In genomic region chr16:8958344-8958808, GRCh38 we compare ENCODE assay signal across 7 cellular contexts. TPM values are rescaled to one million over a fixed set of nuclear protein-coding genes. Genes with fewer than 3 reads are reported as not detected.
DNase-seq lines count a peak whose midpoint lies in the region; ATAC-seq, FAIRE-seq and TF ChIP-seq lines count a peak whose summit lies in the region.

No MANE protein-coding gene starts in this region.

- peaks cover 7% of the 10 kb centered on the region for H3K23me2 ChIP-seq in H1 (ENCODE audit: low read depth, low read length)

- peak overlapping the region; percentile 80 for H2BK5ac ChIP-seq in H1 (ENCODE audit: low read depth, low read length)

- TF ChIP-seq CTCF in GM23338 (conservative IDR thresholded peaks at IDR 0.05; ENCODE audit: low read depth in 2 of 2): no peak
- TF ChIP-seq CTCF in H1 (IDR thresholded peaks at IDR 0.05; ENCODE audit: control extremely low read depth in 1 of 3, insufficient read depth in 1 of 3, low read depth in 1 of 3, low read length in 3 of 3): no peak
- TF ChIP-seq CTCF in neural crest cell (conservative IDR thresholded peaks at IDR 0.05): no peak
- TF ChIP-seq CTCF in D721Med (IDR thresholded peaks at IDR 0.05; ENCODE audit: insufficient read depth, missing control alignments): no peak

- TF ChIP-seq POLR2A in H1 (IDR thresholded peaks at IDR 0.05; ENCODE audit: control extremely low read depth in 1 of 2, low read depth in 2 of 2, low read length in 2 of 2): no peak

- H3K4ac ChIP-seq in H1 (replicated peaks; ENCODE audit: insufficient read length, low read depth, low read length): no peak overlapping the region

- H2BK12ac ChIP-seq in H1 (ENCODE audit: low read depth, low read length): no peak overlapping the region

- H3F3A ChIP-seq in GM23338 (replicated peaks; ENCODE audit: low read depth): peaks cover 12% of the 10 kb centered on the region

- TF ChIP-seq EP300 in H1 (IDR thresholded peaks at IDR 0.05; ENCODE audit: borderline replicate concordance in 1 of 2, low read depth in 2 of 2, low read length in 2 of 2): no peak

- H3K79me2 ChIP-seq in GM23338 (replicated peaks; ENCODE audit: insufficient read depth) (peaks cover 88% of the 10 kb centered on the region), H1 (ENCODE audit: control insufficient read depth in 1 of 2, insufficient read depth in 2 of 2, low read length in 2 of 2) (peaks cover 75 to 90% of the 10 kb centered on the region in 2 experiments)

- no peak overlapping the region for H3K14ac ChIP-seq in H1 (ENCODE audit: insufficient read length)

- H3K27me3 ChIP-seq in GM23338 (ENCODE audit: insufficient read depth) (0 out of 2 replicates have a peak, but pooled peaks cover 4% of the 10 kb centered on the region), H1 (replicated peaks in 1 of 4; ENCODE audit: control insufficient read depth in 3 of 4, extremely low read depth in 1 of 4, insufficient read depth in 3 of 4, low read length in 3 of 4) (no peaks in the 10 kb centered on the region)

- no peak for FAIRE-seq in H1 (lab: Jason Lieb, UNC)
- no peak for FAIRE-seq in D721Med (lab: Jason Lieb, UNC)

- H4K91ac ChIP-seq in H1 (replicated peaks; ENCODE audit: insufficient read length, low read length): no peak overlapping the region

- no peak overlapping the region for H2BK120ac ChIP-seq in H1 (replicated peaks; ENCODE audit: low read depth, low read length)

- H3K36me3 ChIP-seq in GM23338 (ENCODE audit: insufficient read depth) (no peaks in the 10 kb centered on the region), H1 (ENCODE audit: control insufficient read depth in 2 of 4, insufficient read depth in 4 of 4, low read length in 3 of 4) (no peaks in the 10 kb centered on the region)

- H3K56ac ChIP-seq in H1 (replicated peaks; ENCODE audit: insufficient read length, low read depth, low read length): no peak overlapping the region

- peaks cover 7% of the 10 kb centered on the region; the same call in 2 of the 3 replicates for H3K36me3 Mint-ChIP-seq in GM23338 (ENCODE audit: low read depth)
- no peaks in the 10 kb centered on the region for H3K36me3 Mint-ChIP-seq in neural crest cell (ENCODE audit: low read depth)

- no peak overlapping the region for H3K23ac ChIP-seq in H1 (ENCODE audit: insufficient read length)

- H3K4me3 Mint-ChIP-seq in GM23338 (peak overlapping the region; percentile 40; the same call in 2 of the 3 replicates), neural crest cell (peak overlapping the region; percentile 69)

- H3K9ac ChIP-seq in H1 (replicated peaks in 1 of 4; ENCODE audit: extremely low read depth in 1 of 4, low read depth in 3 of 4, low read length in 3 of 4): peak overlapping the region in 1 of 4 experiments; percentile 2; a peak in 2 of 7 replicates

- peak overlapping the region; percentile 84 for H3K18ac ChIP-seq in H1 (ENCODE audit: extremely low read depth, low read length)

- peak overlapping the region; percentile 28 for H3K4me3 ChIP-seq in GM23338
- H3K4me3 ChIP-seq in H1 (ENCODE audit: extremely low read depth in 1 of 4, insufficient read depth in 2 of 4, low read depth in 3 of 4, low read length in 4 of 4): no peak overlapping the region

- peak overlapping the region; percentile 32; the same call in 1 of the 2 replicates for H2BK15ac ChIP-seq in H1 (ENCODE audit: low read length)

- H3K9me3 ChIP-seq in H1 (ENCODE audit: insufficient read depth in 2 of 2, low read depth in 1 of 2, low read length in 1 of 2): no peaks in the 10 kb centered on the region

- no peak for TF ChIP-seq RAD21 in H1 (IDR thresholded peaks at IDR 0.05 in 1 of 2, conservative IDR thresholded peaks at IDR 0.05 in 1 of 2; ENCODE audit: low read depth in 2 of 2, low read length in 2 of 2)

- WGBS in H1 (ENCODE audit: extremely low coverage in 1 of 2, insufficient coverage in 1 of 2, insufficient read length in 1 of 2, insufficient replicate concordance in 2 of 2, low coverage in 1 of 2, low lambda C conversion rate in 2 of 2, missing lambda C conversion rate in 1 of 2), 2 experiments: 76% methylated on average over 9 of the region's 9 CpGs; no CpG with 5 or more reads in 1 of the 2 experiments

- CTCF ChIA-PET in H1 (lab: Charles Lee; ENCODE audit: partially characterized antibody): interaction anchor here (0.7 to 3.5 kb wide), 3 partner anchors 11 to 50 kb away, joined by 3 to 12 read pairs (median 3); no protein-coding TSS in a partner anchor

- H4K20me1 ChIP-seq in GM23338 (replicated peaks; ENCODE audit: insufficient read depth): peaks cover 68% of the 10 kb centered on the region
- peaks cover 37 to 57% of the 10 kb centered on the region in 2 experiments for H4K20me1 ChIP-seq in H1 (replicated peaks in 1 of 2; ENCODE audit: control insufficient read depth in 1 of 2, insufficient read depth in 2 of 2, low read length in 2 of 2)

- H3K27ac Mint-ChIP-seq in GM23338: no peak overlapping the region
- no peak overlapping the region for H3K27ac Mint-ChIP-seq in neural crest cell (ENCODE audit: unreplicated experiment)

- no peak overlapping the region for H2BK20ac ChIP-seq in H1 (ENCODE audit: low read length)

- H3K4me1 ChIP-seq in GM23338 (ENCODE audit: insufficient read depth) (peaks cover 62% of the 10 kb centered on the region), H1 (replicated peaks in 1 of 4; ENCODE audit: control insufficient read depth in 3 of 4, insufficient read depth in 4 of 4, low read length in 3 of 4) (peaks cover 24 to 39% (median 34%) of the 10 kb centered on the region in 4 experiments)

- H3K27ac ChIP-seq in GM23338 (ENCODE audit: low read depth): 0 out of 2 replicates have a peak overlapping the region, but pooled peaks have one; percentile 55
- no peak overlapping the region for H3K27ac ChIP-seq in H1 (ENCODE audit: low read depth, low read length)

- peaks cover 73% of the 10 kb centered on the region for H3K4me1 Mint-ChIP-seq in GM23338
- H3K4me1 Mint-ChIP-seq in neural crest cell: peaks cover 65% of the 10 kb centered on the region

- ATAC-seq in GM23338 (peak; percentile 4; the same call in 1 of the 3 replicates), HG02840 (IDR thresholded peaks at IDR 0.05; ENCODE audit: low FRiP score, unreplicated experiment) (no peak)

- peak overlapping the region; percentile 100 for H3K4me2 ChIP-seq in GM23338
- H3K4me2 ChIP-seq in H1 (ENCODE audit: insufficient read depth in 1 of 2, low read depth in 2 of 2, low read length in 2 of 2): peak overlapping the region; percentile 39 to 63

- peaks cover 23% of the 10 kb centered on the region for H3K27me3 Mint-ChIP-seq in GM23338 (ENCODE audit: insufficient read depth, low read depth, poor library complexity)
- H3K27me3 Mint-ChIP-seq in neural crest cell (ENCODE audit: low read depth): no peaks in the 10 kb centered on the region

- H2AK5ac ChIP-seq in H1 (ENCODE audit: low read depth, low read length): 0 out of 2 replicates have a peak overlapping the region, but pooled peaks have one; percentile 34

- H3K9me2 ChIP-seq in GM23338 (ENCODE audit: insufficient read depth): no peaks in the 10 kb centered on the region

- peaks cover 12% of the 10 kb centered on the region for H3K79me1 ChIP-seq in H1 (ENCODE audit: low read depth, low read length)

- no peaks in the 10 kb centered on the region; the same call in 2 of the 3 replicates for H3K9me3 Mint-ChIP-seq in GM23338
- no peaks in the 10 kb centered on the region for H3K9me3 Mint-ChIP-seq in neural crest cell

- no peak overlapping the region for H4K5ac ChIP-seq in H1 (ENCODE audit: insufficient read length, low read depth, low read length)

- DNase-seq in GM23338 (ENCODE audit: low spot score) (no peak), RKO (ENCODE audit: low spot score) (peak; percentile 22), H1 (ENCODE audit: low read depth in 1 of 2, low spot score in 2 of 2) (no peak), neural crest cell (ENCODE audit: low read depth, low spot score) (no peak), D721Med (ENCODE audit: insufficient read length, low spot score) (no peak), LoVo (ENCODE audit: low spot score) (no peak)

- H4K8ac ChIP-seq in H1 (ENCODE audit: extremely low read depth, insufficient read depth, low read length): no peak overlapping the region

- POLR2A ChIA-PET in H1 (lab: Charles Lee; ENCODE audit: partially characterized antibody): interaction anchor here (0.9 to 2.9 kb wide), 7 partner anchors 10 to 104 kb away, joined by 3 to 13 read pairs (median 3); no protein-coding TSS in a partner anchor

- H2AFZ ChIP-seq in GM23338 (no peak overlapping the region), H1 (ENCODE audit: low read length) (no peak overlapping the region)

TF ChIP-seq in GM23338, 12 proteins besides CTCF, POLR2A, EP300 and RAD21 (continues in another document):
- 0 out of 2 replicates have a peak, but pooled peaks have one; percentile 19 for TF ChIP-seq POLR2AphosphoS5 (IDR thresholded peaks at IDR 0.05; ENCODE audit: low read depth)

TF ChIP-seq in H1, 55 proteins besides CTCF, POLR2A, EP300 and RAD21 (continues in another document):
- TF ChIP-seq SIX5 (IDR thresholded peaks at IDR 0.05; ENCODE audit: low read depth, low read length) (no peak), TBP (IDR thresholded peaks at IDR 0.05; ENCODE audit: low read depth, low read length) (no peak), SIN3A (conservative IDR thresholded peaks at IDR 0.05 in 1 of 2, IDR thresholded peaks at IDR 0.05 in 1 of 2; ENCODE audit: low read depth in 1 of 2, low read length in 2 of 2) (no peak), PHF8 (conservative IDR thresholded peaks at IDR 0.05; ENCODE audit: low read depth, low read length) (no peak), KDM1A (IDR thresholded peaks at IDR 0.05; ENCODE audit: borderline replicate concordance, low read length) (no peak)

RNA-seq across cellular contexts. Expression of gene USP7, which starts 5.3 kb away (rescaled TPM):
- total RNA-seq in GM23338 (2014; rRNA removed; shearing (Covaris generic)): 130 and 169 TPM in 2 replicates
- 39.9 and 42.3 TPM in 2 replicates for polyA plus RNA-seq in GM23338 (2016; fragmentation: Nextera tagmentation; extraction: Ambion mirVana)
- 208 and 211 TPM in 2 replicates for total RNA-seq in H1 (2021; fragmentation: NEBNext Ultra II Directional; extraction: Animal tissue kit (Norgen Biotek cat#: 25700))
- 21.3 and 22.8 TPM in 2 replicates for polyA plus RNA-seq in H1 (2011; rRNA removed)
- 30.9 TPM for polyA plus RNA-seq in H1 (2011; cell fraction: cytosol; rRNA removed)
- polyA plus RNA-seq in H1 (2011; cell fraction: nucleus; rRNA removed): 117 TPM
- polyA plus RNA-seq in H1 (2012, experiment 1 of 2): 91.3 to 141 TPM (median 111 TPM) in 4 replicates
- 7.7 TPM for polyA plus RNA-seq in H1 (2012, experiment 2 of 2)
- polyA plus RNA-seq in H1 (2013, experiment 1 of 2): 77.1 TPM
- 78.8 TPM for polyA plus RNA-seq in H1 (2013, experiment 2 of 2)
- 157 and 170 TPM in 2 replicates for polyA minus RNA-seq in H1 (2011; rRNA and poly(A)+ RNA removed)
- polyA minus RNA-seq in H1 (2011; cell fraction: cytosol; rRNA and poly(A)+ RNA removed): 41.6 TPM
- polyA minus RNA-seq in H1 (2011; cell fraction: nucleus; rRNA and poly(A)+ RNA removed): 170 TPM
- total RNA-seq in neural crest cell: 151 and 162 TPM in 2 replicates
